In the genomic region with DNA sequence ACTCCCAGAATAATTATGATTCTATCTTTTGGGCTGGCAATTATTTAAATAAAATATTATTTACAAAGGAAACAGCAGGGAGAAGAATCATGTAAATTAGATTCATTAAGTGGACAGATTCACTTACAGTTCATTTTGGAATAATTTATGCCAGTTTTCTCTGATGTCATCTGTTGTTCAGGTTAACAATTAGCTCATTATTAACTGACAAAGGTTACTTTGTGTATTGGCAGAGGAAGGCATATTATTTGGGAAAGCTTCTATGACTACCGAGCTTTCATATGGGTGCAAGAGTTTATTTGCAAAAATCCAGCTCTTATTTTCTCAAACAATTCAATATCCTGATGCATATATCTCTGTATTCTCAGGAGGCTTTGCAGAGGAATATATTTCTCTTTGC, we compare ENCODE assay signal across 17 cellular contexts.
"Had no signal": no experiment of that assay in that cellular context is flagged by ENCODE, and none has a peak within 500 bp of the region (broad histone marks: within the 10 kb centered on the region; RNA-seq: fewer than 3 reads in every experiment).

No MANE protein-coding gene starts in this region.

- H3K4me3 ChIP-seq: esophagus muscularis mucosa, heart left ventricle, testis, tibial nerve, upper lobe of right lung, vagina had no signal

- H3K9me3 ChIP-seq: esophagus muscularis mucosa, heart left ventricle, neutrophil, testis, tibial nerve, upper lobe of right lung, vagina had no signal

- H3K36me3 ChIP-seq: esophagus muscularis mucosa, heart left ventricle, neutrophil, tibial nerve, upper lobe of right lung, vagina had no signal

- H3K27ac ChIP-seq: epithelial cell of prostate, esophagus muscularis mucosa, heart left ventricle, neutrophil, testis, tibial nerve, upper lobe of right lung, vagina had no signal

- ATAC-seq: heart left ventricle; left lobe of liver; right cardiac atrium; stimulated activated naive CD8-positive, alpha-beta T cell treated with anti-CD3 and anti-CD28 coated beads, Interleukin-15, Interleukin-2, amounts not matched to agents 100 U/mL and 50 U/mL, for 24 hours; upper lobe of right lung had no signal

- DNase-seq: effector memory CD4-positive, alpha-beta T cell; heart left ventricle; islet precursor cell; mammary epithelial cell; posterior cingulate gyrus; right cardiac atrium; small intestine; stimulated activated CD4-positive, alpha-beta T cell treated with anti-CD3 and anti-CD28 coated beads, Interleukin-12 subunit alpha, Interleukin-12 subunit beta, amount 100 ng/mL, for 4 hours; stimulated activated naive CD8-positive, alpha-beta T cell treated with anti-CD3 and anti-CD28 coated beads, Interleukin-15, Interleukin-2, amounts not matched to agents 100 U/mL and 50 U/mL, for 24 hours; testis; upper lobe of right lung had no signal

- H3K4me1 ChIP-seq: heart left ventricle, testis, tibial nerve, upper lobe of right lung, vagina had no signal

- H3K27me3 ChIP-seq: esophagus muscularis mucosa, heart left ventricle, neutrophil, testis, tibial nerve, upper lobe of right lung, vagina had no signal
